1 cellular context compared by ENCODE assay signal in the genomic region with DNA sequence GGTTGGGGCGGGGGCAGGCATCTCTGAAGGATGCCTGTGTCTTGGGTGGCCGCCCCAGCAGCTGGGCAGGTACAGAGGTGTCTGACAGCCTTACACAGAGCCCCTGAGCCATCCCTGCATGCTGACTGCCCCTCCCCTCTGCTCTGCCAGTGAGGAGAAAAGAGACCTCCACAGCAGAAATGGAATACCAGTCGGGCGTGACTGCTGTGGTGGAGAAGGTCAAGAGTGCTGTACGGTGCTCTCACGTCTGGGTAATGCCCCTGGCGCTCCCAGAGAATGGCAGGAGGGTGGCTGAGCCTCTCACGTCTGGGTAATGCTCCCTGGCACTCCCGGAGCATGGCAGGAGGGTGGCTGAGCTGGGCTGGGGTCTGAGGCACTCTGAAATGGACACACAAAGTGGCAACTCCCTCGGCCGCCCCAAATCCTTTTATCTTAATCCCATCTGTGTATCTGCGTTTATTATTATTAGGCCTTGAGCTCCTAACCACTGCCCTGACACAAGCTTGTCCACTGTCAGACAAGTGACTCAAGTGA.
TF ChIP-seq lines count a peak whose summit lies in the region.

No MANE protein-coding gene starts in this region.

TF ChIP-seq in WTC11, 78 proteins besides CTCF, POLR2A, EP300 and RAD21 (continued from another document):
- TF ChIP-seq ARID4B (CRISPR knock-in tag; IDR thresholded peaks at IDR 0.05; ENCODE audit: borderline replicate concordance) (no peak), JAZF1 (CRISPR knock-in tag; IDR thresholded peaks at IDR 0.05) (no peak), ATF3 (CRISPR knock-in tag; conservative IDR thresholded peaks at IDR 0.05) (no peak), MLX (CRISPR knock-in tag; IDR thresholded peaks at IDR 0.05) (no peak), ETV6 (CRISPR knock-in tag; IDR thresholded peaks at IDR 0.05) (no peak), ZNF121 (CRISPR knock-in tag; IDR thresholded peaks at IDR 0.05) (no peak), TP53 (CRISPR knock-in tag; IDR thresholded peaks at IDR 0.05) (no peak), SMAD3 (CRISPR knock-in tag; IDR thresholded peaks at IDR 0.05; ENCODE audit: borderline replicate concordance) (no peak), TEAD1 (CRISPR knock-in tag; IDR thresholded peaks at IDR 0.05) (no peak), NR3C1 (CRISPR knock-in tag; conservative IDR thresholded peaks at IDR 0.05; ENCODE audit: low read depth) (no peak), FOXK1 (CRISPR knock-in tag; IDR thresholded peaks at IDR 0.05) (no peak)
- TF ChIP-seq, protein P1, sequence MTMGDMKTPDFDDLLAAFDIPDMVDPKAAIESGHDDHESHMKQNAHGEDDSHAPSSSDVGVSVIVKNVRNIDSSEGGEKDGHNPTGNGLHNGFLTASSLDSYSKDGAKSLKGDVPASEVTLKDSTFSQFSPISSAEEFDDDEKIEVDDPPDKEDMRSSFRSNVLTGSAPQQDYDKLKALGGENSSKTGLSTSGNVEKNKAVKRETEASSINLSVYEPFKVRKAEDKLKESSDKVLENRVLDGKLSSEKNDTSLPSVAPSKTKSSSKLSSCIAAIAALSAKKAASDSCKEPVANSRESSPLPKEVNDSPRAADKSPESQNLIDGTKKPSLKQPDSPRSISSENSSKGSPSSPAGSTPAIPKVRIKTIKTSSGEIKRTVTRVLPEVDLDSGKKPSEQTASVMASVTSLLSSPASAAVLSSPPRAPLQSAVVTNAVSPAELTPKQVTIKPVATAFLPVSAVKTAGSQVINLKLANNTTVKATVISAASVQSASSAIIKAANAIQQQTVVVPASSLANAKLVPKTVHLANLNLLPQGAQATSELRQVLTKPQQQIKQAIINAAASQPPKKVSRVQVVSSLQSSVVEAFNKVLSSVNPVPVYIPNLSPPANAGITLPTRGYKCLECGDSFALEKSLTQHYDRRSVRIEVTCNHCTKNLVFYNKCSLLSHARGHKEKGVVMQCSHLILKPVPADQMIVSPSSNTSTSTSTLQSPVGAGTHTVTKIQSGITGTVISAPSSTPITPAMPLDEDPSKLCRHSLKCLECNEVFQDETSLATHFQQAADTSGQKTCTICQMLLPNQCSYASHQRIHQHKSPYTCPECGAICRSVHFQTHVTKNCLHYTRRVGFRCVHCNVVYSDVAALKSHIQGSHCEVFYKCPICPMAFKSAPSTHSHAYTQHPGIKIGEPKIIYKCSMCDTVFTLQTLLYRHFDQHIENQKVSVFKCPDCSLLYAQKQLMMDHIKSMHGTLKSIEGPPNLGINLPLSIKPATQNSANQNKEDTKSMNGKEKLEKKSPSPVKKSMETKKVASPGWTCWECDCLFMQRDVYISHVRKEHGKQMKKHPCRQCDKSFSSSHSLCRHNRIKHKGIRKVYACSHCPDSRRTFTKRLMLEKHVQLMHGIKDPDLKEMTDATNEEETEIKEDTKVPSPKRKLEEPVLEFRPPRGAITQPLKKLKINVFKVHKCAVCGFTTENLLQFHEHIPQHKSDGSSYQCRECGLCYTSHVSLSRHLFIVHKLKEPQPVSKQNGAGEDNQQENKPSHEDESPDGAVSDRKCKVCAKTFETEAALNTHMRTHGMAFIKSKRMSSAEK (CRISPR knock-in tag; IDR thresholded peaks at IDR 0.05; ENCODE audit: borderline replicate concordance): no peak
